In genomic region chr14:92969470-92970232, GRCh38 we compare ENCODE assay signal across 20 cellular contexts. TPM values are rescaled to one million over a fixed set of nuclear protein-coding genes. Genes with fewer than 3 reads are reported as not detected.
DNase-seq lines count a peak whose midpoint lies in the region; ATAC-seq and TF ChIP-seq lines count a peak whose summit lies in the region.
"Had no signal": no experiment of that assay in that cellular context is flagged by ENCODE, and none has a peak within 500 bp of the region (broad histone marks: within the 10 kb centered on the region; RNA-seq: fewer than 3 reads in every experiment).

No MANE protein-coding gene starts in this region.

- no peak overlapping the region for H3K4me2 ChIP-seq in mammary epithelial cell (ENCODE audit: insufficient read depth, low read depth, low read length)
- H3K4me2 ChIP-seq: GM23338 had no signal

- no peaks in the 10 kb centered on the region for H3K27me3 ChIP-seq in mammary epithelial cell (ENCODE audit: insufficient read depth, low read length)
- H3K27me3 ChIP-seq in adrenal gland: no peaks in the 10 kb centered on the region
- H3K27me3 ChIP-seq: BE2C, breast epithelium, gastrocnemius medialis, ovary had no signal

- no peak for TF ChIP-seq CTCF in MCF 10A (IDR thresholded peaks at IDR 0.05; ENCODE audit: unreplicated experiment)
- TF ChIP-seq CTCF in mammary epithelial cell (conservative IDR thresholded peaks at IDR 0.05 in 1 of 2, IDR thresholded peaks at IDR 0.05 in 1 of 2; ENCODE audit: extremely low read depth in 1 of 2, insufficient read depth in 1 of 2, low read depth in 1 of 2, low read length in 2 of 2): no peak
- no peak for TF ChIP-seq CTCF in adrenal gland (IDR thresholded peaks at IDR 0.05)

- ATAC-seq in left colon (no peak), HG03159 (IDR thresholded peaks at IDR 0.05; ENCODE audit: unreplicated experiment) (no peak)
- ATAC-seq: gastrocnemius medialis, GM23338 had no signal

- H3K27ac ChIP-seq in mammary epithelial cell (ENCODE audit: insufficient read depth, low read depth, low read length) (no peak overlapping the region), adrenal gland (no peak overlapping the region)
- H3K27ac ChIP-seq: breast epithelium, epithelial cell of prostate, gastrocnemius medialis, ovary had no signal

- in situ Hi-C loops in mammary epithelial cell (cut with MboI; ENCODE audit: low sequenced_read_pairs in 2 of 2): loop anchor here in 1 of 2 donors (25.0 kb wide), 1 partner anchor 143 kb away; the partner anchor contains the start of gene ITPK1

- H3K4me3 ChIP-seq in mammary epithelial cell (replicated peaks in 1 of 3; ENCODE audit: insufficient read depth in 1 of 3, low read depth in 2 of 3, low read length in 3 of 3) (no peak overlapping the region), adrenal gland (no peak overlapping the region)
- H3K4me3 ChIP-seq: breast epithelium, gastrocnemius medialis, GM23338, ovary had no signal

- H3K4me1 ChIP-seq in mammary epithelial cell (ENCODE audit: insufficient read depth, low read length) (peaks cover 11% of the 10 kb centered on the region), adrenal gland (replicated peaks in 1 of 2) (peaks cover 0 to 9% of the 10 kb centered on the region in 2 donors)
- H3K4me1 ChIP-seq: gastrocnemius medialis had no signal

- DNase-seq in MCF 10A (ENCODE audit: unreplicated experiment) (no peak), mammary epithelial cell (no peak), adrenal gland (peak in 5 of 7 donors; percentile 47 to 73 (median 64)), kidney glomerular epithelial cell (lab: John Stamatoyannopoulos, UW) (peak; percentile 14), renal cortical epithelial cell (ENCODE audit: low read depth) (peak; percentile 74), left colon (no peak)
- DNase-seq in stimulated activated CD8-positive, alpha-beta memory T cell treated with anti-CD3 and anti-CD28 coated beads, Interleukin-4, amount 100 ng/mL, for 48 hours: no peak
- DNase-seq: activated CD4-positive, alpha-beta T cell treated with anti-CD3 and anti-CD28 coated beads, Interleukin-2, amount 10 ng/mL, durations not matched to agents 24 days and 14 days; BE2C; dermis blood vessel endothelial cell; gastrocnemius medialis; NCI-H2227 treated with DMSO at 0.1 percent for 48 hours; small intestine; stimulated activated CD4-positive, alpha-beta T cell treated with anti-CD3 and anti-CD28 coated beads, Interleukin-4, amount 100 ng/mL, for 24 hours had no signal

- H2AFZ ChIP-seq in mammary epithelial cell (ENCODE audit: low read depth, low read length): no peak overlapping the region
- H2AFZ ChIP-seq: GM23338 had no signal

- 100% methylated on average over 16 of the region's 23 CpGs for WGBS in mammary epithelial cell (ENCODE audit: low coverage, missing lambda C conversion rate)
- 73 to 79% (median 75%) methylated on average over 19 to 23 of the region's 23 CpGs for WGBS in adrenal gland, 4 donors

- no peaks in the 10 kb centered on the region for H3K27me3 Mint-ChIP-seq in MCF 10A (ENCODE audit: insufficient read depth, unreplicated experiment)
- H3K27me3 Mint-ChIP-seq: activated CD4-positive, alpha-beta T cell treated with anti-CD3 and anti-CD28 coated beads, Interleukin-2, amount 10 ng/mL, durations not matched to agents 24 days and 14 days had no signal

- POLR2A ChIA-PET in MCF 10A (lab: Yijun Ruan, JAX): interaction anchor here (1.0 kb wide), 1 partner anchor 31 kb away, joined by 3 read pairs; no protein-coding TSS in a partner anchor

- no peaks in the 10 kb centered on the region for H4K20me1 ChIP-seq in mammary epithelial cell (ENCODE audit: insufficient read depth, low read length)

- dilution Hi-C loops in mammary epithelial cell (cut with HindIII; ENCODE audit: low sequenced_read_pairs): loop anchor here (5.0 to 10.0 kb wide), 2 partner anchors 68 to 125 kb away; no protein-coding TSS in a partner anchor

- peak overlapping the region; percentile 3 for H3K27ac Mint-ChIP-seq in MCF 10A (ENCODE audit: low read depth, unreplicated experiment)
- H3K27ac Mint-ChIP-seq: activated CD4-positive, alpha-beta T cell treated with anti-CD3 and anti-CD28 coated beads, Interleukin-2, amount 10 ng/mL, durations not matched to agents 24 days and 14 days; GM23338 had no signal

- H3K4me1 Mint-ChIP-seq in MCF 10A (ENCODE audit: insufficient read depth, unreplicated experiment): peaks cover 19% of the 10 kb centered on the region
- H3K4me1 Mint-ChIP-seq: activated CD4-positive, alpha-beta T cell treated with anti-CD3 and anti-CD28 coated beads, Interleukin-2, amount 10 ng/mL, durations not matched to agents 24 days and 14 days had no signal

- intact Hi-C loops in MCF 10A (cut with micrococcal nuclease) (loop anchor here (5.0 kb wide), 1 partner anchor 73 kb away; no protein-coding TSS in a partner anchor), mammary epithelial cell (cut with micrococcal nuclease) (loop anchor here (5.0 kb wide), 1 partner anchor 168 kb away; no protein-coding TSS in a partner anchor), adrenal gland (cut with DNase I) (no loop called here), left colon (cut with DNase I, micrococcal nuclease) (no loop called here)

- TF ChIP-seq POLR2A in adrenal gland (IDR thresholded peaks at IDR 0.05): no peak

- H3K36me3 ChIP-seq in mammary epithelial cell (ENCODE audit: insufficient read depth, low read length) (no peaks in the 10 kb centered on the region), adrenal gland (replicated peaks in 1 of 2) (no peaks in the 10 kb centered on the region)
- H3K36me3 ChIP-seq: BE2C, breast epithelium, gastrocnemius medialis, ovary had no signal

- no peaks in the 10 kb centered on the region for H3K9me3 Mint-ChIP-seq in MCF 10A (ENCODE audit: unreplicated experiment)
- H3K9me3 Mint-ChIP-seq: activated CD4-positive, alpha-beta T cell treated with anti-CD3 and anti-CD28 coated beads, Interleukin-2, amount 10 ng/mL, durations not matched to agents 24 days and 14 days had no signal

- BruUV-seq in MCF 10A (replicated peaks; lab: Mats Ljungman, UMichigan) (no TSS peak), mammary epithelial cell (replicated peaks; lab: Mats Ljungman, UMichigan) (no TSS peak)

- CTCF ChIA-PET in MCF 10A (lab: Yijun Ruan, JAX) (interaction anchor here (0.6 to 1.2 kb wide), 8 partner anchors 15 to 1014 kb away, joined by 3 to 10 read pairs (median 3); no protein-coding TSS in a partner anchor), mammary epithelial cell (lab: Charles Lee; ENCODE audit: low non-redundant PET) (no interaction called here)

- no peak overlapping the region for H3K4me3 Mint-ChIP-seq in MCF 10A (ENCODE audit: unreplicated experiment)
- H3K4me3 Mint-ChIP-seq: activated CD4-positive, alpha-beta T cell treated with anti-CD3 and anti-CD28 coated beads, Interleukin-2, amount 10 ng/mL, durations not matched to agents 24 days and 14 days; GM23338 had no signal

- H3K9ac ChIP-seq in mammary epithelial cell (ENCODE audit: insufficient read depth, low read length): no peak overlapping the region

- H3K79me2 ChIP-seq in mammary epithelial cell (ENCODE audit: insufficient read depth, low read length): peaks cover 62% of the 10 kb centered on the region

- H3K9me3 ChIP-seq in mammary epithelial cell (replicated peaks; ENCODE audit: insufficient read depth, low read length): no peaks in the 10 kb centered on the region
- H3K9me3 ChIP-seq in adrenal gland (replicated peaks in 1 of 3): no peaks in the 10 kb centered on the region
- H3K9me3 ChIP-seq: BE2C, breast epithelium, gastrocnemius medialis, ovary had no signal

- H3K36me3 Mint-ChIP-seq in MCF 10A (ENCODE audit: insufficient read depth, unreplicated experiment): peaks cover 18% of the 10 kb centered on the region

RNA-seq across cellular contexts. Expression of gene CHGA, which starts 46.7 kb away (rescaled TPM):
- total RNA-seq in MCF 10A (2022) (0.35 TPM in 1 of 2 replicates, not detected in the other), mammary epithelial cell (under 1 TPM; 0.33 to 0.52 TPM), adrenal gland (1,000 to 10,000 TPM in 1 of 8 donors, 100 to 1,000 TPM in 3, 10 to 100 TPM in 2, under 1 TPM in 1, not detected in 1; 0.54 to 1,182 (median 101) TPM), renal cortical epithelial cell (not detected in 2 replicates), left colon (100 to 1,000 TPM; 218 to 343 TPM)
- polyA plus RNA-seq in mammary epithelial cell (not detected), adrenal gland (1,000 to 10,000 TPM; 1,038 to 3,883 (median 1,069) TPM)
- polyA minus RNA-seq in mammary epithelial cell: not detected
- total RNA-seq: activated CD4-positive, alpha-beta T cell treated with anti-CD3 and anti-CD28 coated beads, Interleukin-2, amount 10 ng/mL, durations not matched to agents 24 days and 14 days; lung microvascular endothelial cell had no signal

Comparison
In these comparisons a context has a peak if more than half of its experiments do, and no peak if none do; other contexts are left out.
1. DNase-seq: peak in adrenal gland (5 of 7), kidney glomerular epithelial cell (single experiment) and renal cortical epithelial cell (single experiment); none in MCF 10A (single experiment), mammary epithelial cell (single experiment), left colon (0 of 2) and stimulated activated CD8-positive, alpha-beta memory T cell treated with anti-CD3 and anti-CD28 coated beads, Interleukin-4, amount 100 ng/mL, for 48 hours (single experiment).
2. intact Hi-C loops: an anchor here in MCF 10A (5.0 kb wide) and mammary epithelial cell (5.0 kb wide); none called in adrenal gland and left colon.